ENCODE assay signal across 9 cellular contexts in the genomic region with DNA sequence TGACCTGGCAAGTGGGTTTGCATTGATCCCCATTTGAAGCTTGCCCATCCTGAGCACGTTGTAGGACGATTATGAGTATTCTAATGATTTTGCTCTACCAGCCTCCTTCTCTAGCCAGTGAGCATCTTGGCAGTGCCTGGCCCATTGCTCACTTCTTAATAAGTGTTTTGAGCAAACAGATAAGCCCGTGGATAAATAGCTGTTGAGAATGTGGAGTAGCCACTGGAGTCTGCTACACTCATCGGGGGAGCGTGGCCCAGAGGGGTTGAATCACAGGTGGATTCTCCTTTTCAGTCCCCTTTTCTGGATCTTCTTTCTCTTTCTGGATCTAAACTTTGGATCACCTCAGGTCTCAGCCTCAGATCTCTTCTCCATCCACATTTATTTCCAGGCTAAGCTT. TPM values are rescaled to one million over a fixed set of nuclear protein-coding genes. Genes with fewer than 3 reads are reported as not detected.
"Had no signal": no experiment of that assay in that cellular context is flagged by ENCODE, and none has a peak within 500 bp of the region (broad histone marks: within the 10 kb centered on the region; RNA-seq: fewer than 3 reads in every experiment).

No MANE protein-coding gene starts in this region.

- H3K4me3 ChIP-seq: GM12878 had no signal

- FAIRE-seq: G401.6, GM12878, GM12891, GM12892, GM18507, GM19239 had no signal

- ATAC-seq: GM12878 had no signal

- DNase-seq: GDM1, GF-D8 had no signal

RNA-seq across cellular contexts. Expression of gene EDN3, which starts 15.9 kb away (rescaled TPM):
- total RNA-seq: G401, GM12878 had no signal
